Comparison of ENCODE assay signal across 19 cellular contexts in genomic region chrX:150463566-150463965, GRCh38.
DNase-seq lines count a peak whose midpoint lies in the region; ATAC-seq, FAIRE-seq and TF ChIP-seq lines count a peak whose summit lies in the region.
"Had no signal": no experiment of that assay in that cellular context is flagged by ENCODE, and none has a peak within 500 bp of the region (broad histone marks: within the 10 kb centered on the region; RNA-seq: fewer than 3 reads in every experiment).

No MANE protein-coding gene starts in this region.

- TF ChIP-seq POLR2A in GM12892 (IDR thresholded peaks at IDR 0.05; ENCODE audit: low read depth, low read length), result no peak

- peak; percentile 61 for DNase-seq in G401 (ENCODE audit: low spot score)
- no peak for DNase-seq in GM12892 (ENCODE audit: insufficient read length)
- DNase-seq in cerebellar cortex (ENCODE audit: low spot score), result peak; percentile 46
- DNase-seq in islet precursor cell, result peak; percentile 35
- DNase-seq in GM20000 (ENCODE audit: low spot score), result no peak
- no peak for DNase-seq in NCI-H524 treated with DMSO at 0.1 percent for 48 hours (lab: John Stamatoyannopoulos, UW)
- DNase-seq in NCI-H2107 (lab: John Stamatoyannopoulos, UW), result no peak
- DNase-seq: Calu3; CD4-positive, alpha-beta memory T cell; COR-L47; DMS53; DMS79 treated with DMSO at 0.1 percent for 48 hours; GM23248; H7 had no signal

- FAIRE-seq in GM12892 (lab: Jason Lieb, UNC), result peak; percentile 17
- FAIRE-seq: G401.6, GM19239, H1 had no signal

- in situ Hi-C loops in G401 (cut with HindIII; ENCODE audit: low sequenced_read_pairs), result no loop called here

- no peak for TF ChIP-seq CTCF in GM20000 (IDR thresholded peaks at IDR 0.05; ENCODE audit: extremely low read depth, missing control alignments)

- ATAC-seq in GM21619 (IDR thresholded peaks at IDR 0.05; ENCODE audit: unreplicated experiment), result no peak
- ATAC-seq: HCT116 had no signal

Comparison
In these comparisons a context has a peak if more than half of its experiments do, and no peak if none do; other contexts are left out.
1. DNase-seq: peak in G401 (single experiment), cerebellar cortex (single experiment) and islet precursor cell (single experiment); none in GM12892 (single experiment), GM20000 (single experiment), NCI-H524 treated with DMSO at 0.1 percent for 48 hours (single experiment) and NCI-H2107 (single experiment).